ENCODE assay signal across 18 cellular contexts in the genomic region with DNA sequence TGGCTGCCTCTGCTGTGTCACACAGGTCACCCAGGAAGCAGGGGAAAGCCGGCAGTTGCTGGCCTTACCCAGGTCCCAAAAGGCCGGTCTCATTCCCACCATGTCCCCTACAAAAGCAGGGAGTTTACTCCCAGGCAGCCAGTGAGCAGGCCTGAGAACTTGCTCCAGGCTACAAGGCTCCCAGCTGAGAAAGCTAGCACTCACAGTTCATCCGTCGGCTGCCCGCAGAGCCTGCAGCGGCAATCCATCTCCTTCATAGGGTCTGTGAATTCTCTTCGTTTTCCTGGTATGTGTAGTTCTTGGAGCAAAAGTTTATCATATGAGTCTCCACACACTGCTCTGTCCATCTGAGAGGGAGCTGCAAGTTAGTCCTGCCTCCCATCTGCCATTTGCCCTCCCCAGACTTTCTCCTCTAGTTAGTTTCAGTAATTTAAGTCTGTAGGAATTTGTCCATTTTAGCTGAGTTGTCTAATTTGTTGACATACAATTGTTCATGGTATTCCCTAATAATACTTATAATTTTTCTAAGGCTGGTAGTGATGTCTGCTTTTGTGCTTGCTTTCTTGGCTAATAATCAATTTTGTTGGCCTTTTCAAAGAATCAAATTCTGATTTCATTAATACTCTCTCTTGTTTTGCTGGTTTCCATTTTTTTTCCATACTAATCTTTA.
DNase-seq lines count a peak whose midpoint lies in the region; ATAC-seq, FAIRE-seq and TF ChIP-seq lines count a peak whose summit lies in the region.
"Had no signal": no experiment of that assay in that cellular context is flagged by ENCODE, and none has a peak within 500 bp of the region (broad histone marks: within the 10 kb centered on the region; RNA-seq: fewer than 3 reads in every experiment).

No MANE protein-coding gene starts in this region.

- 83% methylated on average over 7 of the region's 7 CpGs; no CpG with 5 or more reads in 1 of the 2 experiments for WGBS in H1 (ENCODE audit: extremely low coverage in 1 of 2, insufficient coverage in 1 of 2, insufficient read length in 1 of 2, insufficient replicate concordance in 2 of 2, low coverage in 1 of 2, low lambda C conversion rate in 2 of 2, missing lambda C conversion rate in 1 of 2), 2 experiments

- H3K27me3 Mint-ChIP-seq in activated T-cell treated with anti-CD3 and anti-CD28 coated beads, Interleukin-2, amount 50 U/mL, for 72 hours (ENCODE audit: low read depth), result no peaks in the 10 kb centered on the region
- no peaks in the 10 kb centered on the region for H3K27me3 Mint-ChIP-seq in progenitor cell of endocrine pancreas
- H3K27me3 Mint-ChIP-seq: CD4-positive, alpha-beta memory T cell had no signal

- H3K18ac ChIP-seq in H1 (ENCODE audit: extremely low read depth, low read length), result no peak overlapping the region

- peaks cover 0 to 52% (median 16%) of the 10 kb centered on the region in 4 experiments; a peak in 4 of 8 replicates for H3K36me3 ChIP-seq in H1 (ENCODE audit: control insufficient read depth in 2 of 4, insufficient read depth in 4 of 4, low read length in 3 of 4)

- no peak overlapping the region for H3K4ac ChIP-seq in H1 (replicated peaks; ENCODE audit: insufficient read length, low read depth, low read length)

- TF ChIP-seq CTCF in RWPE1 (conservative IDR thresholded peaks at IDR 0.05; ENCODE audit: low read depth), result no peak
- TF ChIP-seq CTCF in H1 (IDR thresholded peaks at IDR 0.05; ENCODE audit: control extremely low read depth in 1 of 3, insufficient read depth in 1 of 3, low read depth in 1 of 3, low read length in 3 of 3), result no peak
- TF ChIP-seq CTCF in progenitor cell of endocrine pancreas (IDR thresholded peaks at IDR 0.05; ENCODE audit: unreplicated experiment), result no peak

- H2BK20ac ChIP-seq in H1 (ENCODE audit: low read length), result no peak overlapping the region

- no peak overlapping the region for H3K4me2 ChIP-seq in H1 (ENCODE audit: insufficient read depth in 1 of 2, low read depth in 2 of 2, low read length in 2 of 2)
- H3K4me2 ChIP-seq: A549 had no signal

- no peaks in the 10 kb centered on the region for H3K79me2 ChIP-seq in H1 (ENCODE audit: control insufficient read depth in 1 of 2, insufficient read depth in 2 of 2, low read length in 2 of 2)

- H3K27me3 ChIP-seq in H1 (replicated peaks in 1 of 4; ENCODE audit: control insufficient read depth in 3 of 4, extremely low read depth in 1 of 4, insufficient read depth in 3 of 4, low read length in 3 of 4), result no peaks in the 10 kb centered on the region

- H2AK5ac ChIP-seq in H1 (ENCODE audit: low read depth, low read length), result no peak overlapping the region

- H4K91ac ChIP-seq in H1 (replicated peaks; ENCODE audit: insufficient read length, low read length), result no peak overlapping the region

- POLR2A ChIA-PET in RWPE1 (lab: Yijun Ruan, JAX; ENCODE audit: low non-redundant PET), result no interaction called here
- POLR2A ChIA-PET in H1 (lab: Charles Lee; ENCODE audit: partially characterized antibody), result interaction anchor here (2.1 kb wide), 1 partner anchor 10 kb away, joined by 4 read pairs; no protein-coding TSS in a partner anchor

- no peak overlapping the region for H2AFZ ChIP-seq in H1 (ENCODE audit: low read length)

- H3K23ac ChIP-seq in H1 (ENCODE audit: insufficient read length), result no peak overlapping the region

- TF ChIP-seq RAD21 in H1 (IDR thresholded peaks at IDR 0.05 in 1 of 2, conservative IDR thresholded peaks at IDR 0.05 in 1 of 2; ENCODE audit: low read depth in 2 of 2, low read length in 2 of 2), result no peak

- H3K4me3 Mint-ChIP-seq in activated T-cell treated with anti-CD3 and anti-CD28 coated beads, Interleukin-2, amount 50 U/mL, for 72 hours, result no peak overlapping the region
- H3K4me3 Mint-ChIP-seq in progenitor cell of endocrine pancreas (ENCODE audit: low read depth), result no peak overlapping the region
- H3K4me3 Mint-ChIP-seq: CD4-positive, alpha-beta memory T cell; H9 had no signal

- no peak overlapping the region for H3K14ac ChIP-seq in H1 (ENCODE audit: insufficient read length)

- H2BK5ac ChIP-seq in H1 (ENCODE audit: low read depth, low read length), result no peak overlapping the region; the same call in 1 of the 2 replicates

- H3K27ac ChIP-seq in RWPE1, result 0 out of 2 replicates have a peak overlapping the region, but pooled peaks have one; percentile 1
- H3K27ac ChIP-seq in H1 (ENCODE audit: low read depth, low read length), result no peak overlapping the region
- H3K27ac ChIP-seq: A549 had no signal

- peaks cover 32 to 40% of the 10 kb centered on the region in 2 donors for H3K36me3 Mint-ChIP-seq in activated T-cell treated with anti-CD3 and anti-CD28 coated beads, Interleukin-2, amount 50 U/mL, for 72 hours (ENCODE audit: insufficient read depth in 2 of 2)
- H3K36me3 Mint-ChIP-seq in progenitor cell of endocrine pancreas (ENCODE audit: insufficient read depth), result peaks cover 83% of the 10 kb centered on the region

- H4K8ac ChIP-seq in H1 (ENCODE audit: extremely low read depth, insufficient read depth, low read length), result no peak overlapping the region

- H3K79me1 ChIP-seq in H1 (ENCODE audit: low read depth, low read length), result no peaks in the 10 kb centered on the region; the same call in 1 of the 2 replicates

- peak overlapping the region; percentile 93 for H3K27ac Mint-ChIP-seq in activated T-cell treated with anti-CD3 and anti-CD28 coated beads, Interleukin-2, amount 50 U/mL, for 72 hours
- H3K27ac Mint-ChIP-seq in progenitor cell of endocrine pancreas, result peak overlapping the region; percentile 69
- H3K27ac Mint-ChIP-seq: H9 had no signal

- CTCF ChIA-PET in RWPE1 (lab: Yijun Ruan, JAX), result interaction anchor here (0.7 kb wide), 1 partner anchor 109 kb away, joined by 9 read pairs; no protein-coding TSS in a partner anchor
- CTCF ChIA-PET in H1 (lab: Charles Lee; ENCODE audit: partially characterized antibody), result interaction anchor here (0.7 to 1.8 kb wide), 3 partner anchors 26 to 350 kb away, joined by 3 to 5 read pairs (median 3); no protein-coding TSS in a partner anchor

- no peak for DNase-seq in activated T-cell treated with anti-CD3 and anti-CD28 coated beads, Interleukin-2, amount 50 U/mL, for 72 hours
- no peak for DNase-seq in activated T-cell treated with anti-CD3 and anti-CD28 coated beads, Interleukin-2, amount 50 U/mL, for 1 hour
- no peak for DNase-seq in RWPE1 (ENCODE audit: low spot score)
- no peak for DNase-seq in H1 (ENCODE audit: low read depth in 1 of 2, low spot score in 2 of 2)
- DNase-seq in progenitor cell of endocrine pancreas (ENCODE audit: low spot score, unreplicated experiment), result no peak
- DNase-seq in GDM1 (lab: John Stamatoyannopoulos, UW), result no peak
- DNase-seq in activated CD8-positive, alpha-beta memory T cell treated with anti-CD3 and anti-CD28 coated beads for 24 hours, result no peak
- DNase-seq: CD4-positive, alpha-beta memory T cell; H9; NCI-H1417; NCI-H187 treated with DMSO at 0.1 percent for 48 hours; NCI-H2227 treated with DMSO at 0.1 percent for 48 hours; NCI-H510A treated with DMSO at 0.1 percent for 48 hours; NCI-H774; SHP77 had no signal

- TF ChIP-seq EP300 in H1 (IDR thresholded peaks at IDR 0.05; ENCODE audit: borderline replicate concordance in 1 of 2, low read depth in 2 of 2, low read length in 2 of 2), result no peak

- H3K4me3 ChIP-seq in H1 (ENCODE audit: extremely low read depth in 1 of 4, insufficient read depth in 2 of 4, low read depth in 3 of 4, low read length in 4 of 4), result no peak overlapping the region
- H3K4me3 ChIP-seq: A549 had no signal

- no peak overlapping the region for H2BK120ac ChIP-seq in H1 (replicated peaks; ENCODE audit: low read depth, low read length)

- no peak for ATAC-seq in activated T-cell treated with anti-CD3 and anti-CD28 coated beads, Interleukin-2, amount 50 U/mL, for 72 hours (replicated peaks in 1 of 2)
- ATAC-seq: A549 had no signal

- H3K9me3 Mint-ChIP-seq in activated T-cell treated with anti-CD3 and anti-CD28 coated beads, Interleukin-2, amount 50 U/mL, for 72 hours, result peaks cover 3 to 13% of the 10 kb centered on the region in 2 donors
- H3K9me3 Mint-ChIP-seq in progenitor cell of endocrine pancreas (ENCODE audit: low read depth), result peaks cover 61% of the 10 kb centered on the region

- peaks cover 24% of the 10 kb centered on the region for H3K4me1 Mint-ChIP-seq in activated T-cell treated with anti-CD3 and anti-CD28 coated beads, Interleukin-2, amount 50 U/mL, for 72 hours (ENCODE audit: low read depth)
- no peaks in the 10 kb centered on the region for H3K4me1 Mint-ChIP-seq in progenitor cell of endocrine pancreas (ENCODE audit: low read depth)
- H3K4me1 Mint-ChIP-seq: H9 had no signal

- no peak for FAIRE-seq in H1 (lab: Jason Lieb, UNC)
- FAIRE-seq: A549, GM12892, GM18507 had no signal

- no peak for TF ChIP-seq POLR2A in H1 (IDR thresholded peaks at IDR 0.05; ENCODE audit: control extremely low read depth in 1 of 2, low read depth in 2 of 2, low read length in 2 of 2)

- H3K56ac ChIP-seq in H1 (replicated peaks; ENCODE audit: insufficient read length, low read depth, low read length), result no peak overlapping the region

- no peak overlapping the region for H4K5ac ChIP-seq in H1 (ENCODE audit: insufficient read length, low read depth, low read length)

- no peak overlapping the region for H2BK12ac ChIP-seq in H1 (ENCODE audit: low read depth, low read length)

- no peak overlapping the region for H3K9ac ChIP-seq in H1 (replicated peaks in 1 of 4; ENCODE audit: extremely low read depth in 1 of 4, low read depth in 3 of 4, low read length in 3 of 4)

- peaks cover 34 to 38% of the 10 kb centered on the region in 2 experiments for H3K9me3 ChIP-seq in H1 (ENCODE audit: insufficient read depth in 2 of 2, low read depth in 1 of 2, low read length in 1 of 2)

- H4K20me1 ChIP-seq in H1 (replicated peaks in 1 of 2; ENCODE audit: control insufficient read depth in 1 of 2, insufficient read depth in 2 of 2, low read length in 2 of 2), result peaks cover 0 to 2% of the 10 kb centered on the region in 2 experiments

- H3K23me2 ChIP-seq in H1 (ENCODE audit: low read depth, low read length), result no peaks in the 10 kb centered on the region

- H3K4me1 ChIP-seq in H1 (replicated peaks in 1 of 4; ENCODE audit: control insufficient read depth in 3 of 4, insufficient read depth in 4 of 4, low read length in 3 of 4), result no peaks in the 10 kb centered on the region
- H3K4me1 ChIP-seq: A549 had no signal

- H2BK15ac ChIP-seq in H1 (ENCODE audit: low read length), result no peak overlapping the region

TF ChIP-seq in H1, 55 proteins besides CTCF, POLR2A, EP300 and RAD21 (continues in another document):
- TF ChIP-seq TBP (IDR thresholded peaks at IDR 0.05; ENCODE audit: low read depth, low read length), result no peak
